ENCODE assay signal across 8 cellular contexts in the genomic region with DNA sequence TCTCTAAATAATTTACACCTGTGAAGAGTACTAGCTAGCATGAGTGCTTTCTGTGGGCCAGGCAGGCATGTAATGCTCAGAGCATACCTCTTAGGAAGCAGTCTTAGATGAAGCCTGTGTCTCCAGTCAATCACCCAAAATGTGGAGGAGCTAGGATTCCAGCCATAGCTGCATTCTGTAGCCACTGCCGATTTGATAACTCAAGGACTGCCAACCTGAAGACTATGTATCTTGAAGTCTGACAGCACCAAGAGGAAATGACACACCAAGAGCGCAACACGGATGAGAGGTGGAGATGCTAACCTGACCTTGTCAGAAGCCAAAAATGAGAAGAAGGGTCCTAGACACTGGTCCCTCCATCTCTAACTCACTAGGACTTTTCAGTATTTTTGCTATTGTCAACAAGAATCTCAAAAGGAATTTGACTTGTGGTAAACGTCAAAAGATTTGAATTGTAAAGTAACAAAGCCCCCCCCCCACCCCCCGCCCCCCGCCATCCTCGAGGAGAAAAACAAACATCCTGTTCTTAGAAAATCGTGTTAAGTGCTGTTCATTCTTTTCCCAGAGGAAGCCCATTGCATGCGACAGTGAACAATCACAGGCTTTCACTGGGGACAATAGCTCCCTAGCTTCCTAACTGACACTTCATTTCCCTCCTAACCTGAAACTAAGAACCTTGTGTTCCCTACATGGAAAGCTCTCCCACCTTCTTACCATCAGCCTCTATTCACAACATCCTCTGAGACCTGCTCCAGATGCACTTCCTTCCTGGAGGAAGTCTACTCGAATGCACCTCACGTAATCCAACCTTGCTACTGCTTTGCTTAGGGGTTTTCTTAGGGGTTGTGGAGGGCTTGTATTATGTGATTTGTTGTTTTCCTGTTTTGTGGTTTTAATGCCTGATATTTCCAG. TPM values are rescaled to one million over a fixed set of nuclear protein-coding genes. Genes with fewer than 3 reads are reported as not detected.
DNase-seq lines count a peak whose midpoint lies in the region; ATAC-seq and TF ChIP-seq lines count a peak whose summit lies in the region.

No MANE protein-coding gene starts in this region.

- no peaks in the 10 kb centered on the region for H3K9me3 Mint-ChIP-seq in endodermal cell

- peaks cover 9% of the 10 kb centered on the region for H3K36me3 Mint-ChIP-seq in endodermal cell (ENCODE audit: low read depth)

- H3K36me3 ChIP-seq in endodermal cell (ENCODE audit: control insufficient read depth, insufficient read depth, low read length) (peaks cover 42% of the 10 kb centered on the region), psoas muscle (ENCODE audit: insufficient read depth in 1 of 2, low read depth in 1 of 2) (peaks cover 0 to 29% of the 10 kb centered on the region in 2 donors)

- H3K27me3 ChIP-seq in endodermal cell (ENCODE audit: control insufficient read depth, insufficient read depth, low read length, poor library complexity, severe bottlenecking) (no peaks in the 10 kb centered on the region), psoas muscle (ENCODE audit: insufficient read depth in 3 of 3, low read length in 2 of 3) (no peaks in the 10 kb centered on the region)

- intact Hi-C loops in psoas muscle (cut with DNase I), result no loop called here

- no peak for ATAC-seq in psoas muscle
- ATAC-seq in HG03039 (IDR thresholded peaks at IDR 0.05; ENCODE audit: unreplicated experiment), result no peak

- H3K9me3 ChIP-seq in endodermal cell (ENCODE audit: control insufficient read depth, low read length) (no peaks in the 10 kb centered on the region), psoas muscle (no peaks in the 10 kb centered on the region)

- peaks cover 83% of the 10 kb centered on the region for H3K4me1 Mint-ChIP-seq in endodermal cell

- WGBS in endodermal cell (ENCODE audit: insufficient coverage in 1 of 2, insufficient read length in 1 of 2), 2 experiments, result 14 to 19% methylated on average over 5 to 10 of the region's 11 CpGs
- 57 to 63% (median 57%) methylated on average over 10 to 11 of the region's 11 CpGs for WGBS in psoas muscle, 3 donors

- H3K4me3 Mint-ChIP-seq in endodermal cell, result peak overlapping the region; percentile 22

- no peak for DNase-seq in GM12864 (ENCODE audit: low read depth)
- peak; percentile 55 for DNase-seq in NCI-H345 treated with DMSO at 0.1 percent for 48 hours (lab: John Stamatoyannopoulos, UW; ENCODE audit: unreplicated experiment)
- peak; percentile 93 for DNase-seq in endodermal cell
- DNase-seq in psoas muscle, result no peak
- DNase-seq in putamen (ENCODE audit: low spot score), result no peak
- no peak for DNase-seq in HuH-7.5 (ENCODE audit: low spot score)
- no peak for DNase-seq in NCI-H82 (lab: John Stamatoyannopoulos, UW)

- peaks cover 19% of the 10 kb centered on the region for H3K27me3 Mint-ChIP-seq in endodermal cell (ENCODE audit: insufficient read depth)

- H3K27ac ChIP-seq in endodermal cell (ENCODE audit: low read depth, low read length) (peak overlapping the region; percentile 35), psoas muscle (peak overlapping the region; percentile 90)

- peak overlapping the region; percentile 45 for H3K27ac Mint-ChIP-seq in endodermal cell

- H3K9ac ChIP-seq in endodermal cell (ENCODE audit: extremely low read depth, low read length, poor library complexity, severe bottlenecking), result no peak overlapping the region

- peaks cover 56% of the 10 kb centered on the region for H3K4me1 ChIP-seq in endodermal cell (ENCODE audit: control insufficient read depth, insufficient read depth, low read length)
- peaks cover 85% of the 10 kb centered on the region for H3K4me1 ChIP-seq in psoas muscle

- H3K4me3 ChIP-seq in GM12864 (ENCODE audit: low read depth, low read length), result peak overlapping the region; percentile 4; the same call in 1 of the 2 replicates
- peak overlapping the region; percentile 61 for H3K4me3 ChIP-seq in endodermal cell (ENCODE audit: low read length)
- peak overlapping the region; percentile 50 for H3K4me3 ChIP-seq in psoas muscle

- TF ChIP-seq CTCF in GM12864 (IDR thresholded peaks at IDR 0.05; ENCODE audit: low read depth, low read length, missing control alignments) (no peak), endodermal cell (conservative IDR thresholded peaks at IDR 0.05) (no peak), psoas muscle (IDR thresholded peaks at IDR 0.05) (no peak)

RNA-seq across cellular contexts. Expression of a gene that starts 14.7 kb away (rescaled TPM):
- 10 to 100 TPM; 26.4 to 30.2 TPM for total RNA-seq in endodermal cell
- 23.5 TPM for polyA plus RNA-seq in endodermal cell (2013, experiment 1 of 2)
- 26.2 TPM for polyA plus RNA-seq in endodermal cell (2013, experiment 2 of 2)
- 100 to 1,000 TPM in 1 of 4 donors, 10 to 100 TPM in 3; 50.9 to 174 (median 68.6) TPM for total RNA-seq in psoas muscle
- 10 to 100 TPM in 2 of 3 donors, 1 to 10 TPM in 1; 8.8 to 47.8 (median 32.5) TPM for polyA plus RNA-seq in psoas muscle

Comparison
In these comparisons a context has a peak if more than half of its experiments do, and no peak if none do; other contexts are left out.
1. DNase-seq: peak in NCI-H345 treated with DMSO at 0.1 percent for 48 hours (single experiment) and endodermal cell (single experiment); none in GM12864 (single experiment), psoas muscle (0 of 2), putamen (single experiment), HuH-7.5 (single experiment) and NCI-H82 (single experiment).
2. H3K4me3 ChIP-seq: peak in every context shown above with its lines; median percentile 61 in endodermal cell; 50 in psoas muscle; 4 in GM12864.